9 cellular contexts compared by ENCODE assay signal in the genomic region with DNA sequence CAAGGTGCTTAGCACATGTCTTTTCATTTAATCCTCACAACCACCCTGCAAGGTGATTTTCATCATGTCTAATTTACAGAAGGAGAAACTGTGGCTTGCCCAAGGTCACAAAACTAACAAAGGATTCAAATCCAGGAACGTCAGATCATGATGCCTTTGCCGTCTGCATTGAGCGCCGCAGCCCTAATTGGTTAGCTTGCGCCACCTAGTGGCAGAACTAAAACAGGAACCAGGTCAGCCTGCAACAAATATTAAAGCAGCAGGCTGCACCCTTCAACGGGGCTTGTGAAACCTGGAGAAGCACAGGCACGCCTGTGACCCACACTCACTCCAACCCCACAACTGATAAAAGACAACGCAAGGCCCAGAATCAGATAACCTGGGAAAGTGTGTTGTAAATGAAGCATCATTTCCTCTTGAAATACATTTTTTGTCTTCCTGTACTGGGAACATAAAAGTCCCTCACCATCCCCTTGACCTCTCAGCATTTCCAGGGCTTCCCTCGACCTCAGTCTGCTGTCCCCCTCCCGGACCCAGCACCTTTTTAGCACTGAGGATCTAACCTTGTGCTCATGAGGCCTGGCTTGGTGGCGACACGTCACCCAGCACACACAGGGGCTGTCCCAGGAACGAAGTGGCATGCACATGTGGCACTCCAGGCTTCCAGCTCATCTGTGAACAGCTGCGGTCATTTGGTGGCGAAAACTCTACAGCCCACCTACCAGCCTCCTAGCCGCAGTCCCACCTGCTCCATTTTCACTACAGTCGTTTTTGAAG. TPM values are rescaled to one million over a fixed set of nuclear protein-coding genes. Genes with fewer than 3 reads are reported as not detected.
A peak's percentile ranks its signal among the peaks of the same experiment; 100 is the strongest.
DNase-seq lines count a peak whose midpoint lies in the region; ATAC-seq and TF ChIP-seq lines count a peak whose summit lies in the region.
"Had no signal": no experiment of that assay in that cellular context is flagged by ENCODE, and none has a peak within 500 bp of the region (broad histone marks: within the 10 kb centered on the region; RNA-seq: fewer than 3 reads in every experiment).

No MANE protein-coding gene starts in this region.

- ATAC-seq in GM21390 (IDR thresholded peaks at IDR 0.05; ENCODE audit: unreplicated experiment), result peak; percentile 83
- ATAC-seq in naive thymus-derived CD4-positive, alpha-beta T cell, result peak; percentile 93

- H3K27me3 Mint-ChIP-seq in naive thymus-derived CD4-positive, alpha-beta T cell, result no peaks in the 10 kb centered on the region

- DNase-seq in DMS 273 treated with DMSO at 0.1 percent for 48 hours (lab: John Stamatoyannopoulos, UW), result peak; percentile 35
- DNase-seq in HT1080 (ENCODE audit: low read depth), result peak; percentile 70
- DNase-seq in NT2/D1 (ENCODE audit: low read depth, low spot score), result peak; percentile 70
- peak; percentile 46 for DNase-seq in activated CD8-positive, alpha-beta memory T cell treated with anti-CD3 and anti-CD28 coated beads, Interleukin-2, amount 50 U/mL, for 24 hours (ENCODE audit: extremely low read depth)
- DNase-seq in epithelial cell of proximal tubule (ENCODE audit: low read depth), result no peak
- peak; percentile 55 to 80 (median 72) for DNase-seq in naive thymus-derived CD4-positive, alpha-beta T cell
- DNase-seq in stimulated activated CD8-positive, alpha-beta memory T cell treated with anti-CD3 and anti-CD28 coated beads, Interleukin-7, amount 100 ng/mL, for 4 hours (ENCODE audit: low read depth in 2 of 2), result peak; percentile 50 to 55

- H3K27ac ChIP-seq in naive thymus-derived CD4-positive, alpha-beta T cell (ENCODE audit: low read depth, low read length), result no peak overlapping the region
- H3K27ac ChIP-seq: epithelial cell of prostate had no signal

- peak; percentile 93 for TF ChIP-seq CTCF in epithelial cell of proximal tubule (conservative IDR thresholded peaks at IDR 0.05; ENCODE audit: low read depth, low read length)

- H3K4me3 ChIP-seq in NT2/D1 (ENCODE audit: insufficient read length, low read depth) (no peak overlapping the region), epithelial cell of proximal tubule (ENCODE audit: low read depth, low read length) (no peak overlapping the region)
- no peak overlapping the region for H3K4me3 ChIP-seq in naive thymus-derived CD4-positive, alpha-beta T cell (ENCODE audit: low read length)

- peaks cover 5% of the 10 kb centered on the region for H3K4me1 ChIP-seq in NT2/D1 (ENCODE audit: insufficient read depth, insufficient read length)
- no peaks in the 10 kb centered on the region for H3K4me1 ChIP-seq in naive thymus-derived CD4-positive, alpha-beta T cell (ENCODE audit: control insufficient read depth in 2 of 2, insufficient read depth in 2 of 2, low read length in 2 of 2)

- no peak overlapping the region for H3K9ac ChIP-seq in NT2/D1 (ENCODE audit: insufficient read length, low read depth)

- no peaks in the 10 kb centered on the region for H3K36me3 Mint-ChIP-seq in naive thymus-derived CD4-positive, alpha-beta T cell

- H3K27me3 ChIP-seq in NT2/D1 (ENCODE audit: insufficient read depth, insufficient read length), result no peaks in the 10 kb centered on the region
- no peaks in the 10 kb centered on the region for H3K27me3 ChIP-seq in naive thymus-derived CD4-positive, alpha-beta T cell (ENCODE audit: control insufficient read depth in 2 of 2, insufficient read depth in 2 of 2, low read length in 2 of 2)

- CTCF ChIA-PET in naive thymus-derived CD4-positive, alpha-beta T cell (lab: Charles Lee), result interaction anchor here (0.6 to 1.5 kb wide), 4 partner anchors 431 to 1045 kb away, joined by 3 to 5 read pairs (median 3); no protein-coding TSS in a partner anchor

- intact Hi-C loops in naive thymus-derived CD4-positive, alpha-beta T cell (cut with micrococcal nuclease), result loop anchor here (1.0 to 5.0 kb wide), 9 partner anchors 69 to 1140 kb away; no protein-coding TSS in a partner anchor

- H3K9me3 Mint-ChIP-seq in naive thymus-derived CD4-positive, alpha-beta T cell, result no peaks in the 10 kb centered on the region

- POLR2A ChIA-PET in naive thymus-derived CD4-positive, alpha-beta T cell (lab: Charles Lee), result no interaction called here

- peak overlapping the region in 3 of 10 donors; percentile 4 to 37 (median 21) for H3K4me3 Mint-ChIP-seq in naive thymus-derived CD4-positive, alpha-beta T cell

- peaks cover 0 to 32% (median 8%) of the 10 kb centered on the region in 7 donors for H3K4me1 Mint-ChIP-seq in naive thymus-derived CD4-positive, alpha-beta T cell

- no peaks in the 10 kb centered on the region for H3K9me3 ChIP-seq in NT2/D1 (ENCODE audit: insufficient read depth, low read length)
- no peaks in the 10 kb centered on the region for H3K9me3 ChIP-seq in naive thymus-derived CD4-positive, alpha-beta T cell (ENCODE audit: control insufficient read depth in 2 of 3, low read length in 3 of 3)

- H3K27ac Mint-ChIP-seq in naive thymus-derived CD4-positive, alpha-beta T cell, result peak overlapping the region in 2 of 9 donors; percentile 7 to 41

- H3K36me3 ChIP-seq in NT2/D1 (ENCODE audit: insufficient read depth, insufficient read length, low read length), result no peaks in the 10 kb centered on the region
- no peaks in the 10 kb centered on the region for H3K36me3 ChIP-seq in naive thymus-derived CD4-positive, alpha-beta T cell (ENCODE audit: control insufficient read depth in 2 of 3, insufficient read depth in 3 of 3, low read length in 3 of 3)

RNA-seq across cellular contexts. Expression of a gene that starts 17.3 kb away (rescaled TPM):
- 15.7 and 19.6 TPM in 2 replicates for total RNA-seq in HT1080 (2014; rRNA removed; shearing (Covaris generic))
- 27.2 and 29.3 TPM in 2 replicates for polyA plus RNA-seq in HT1080 (2015; cell fraction: cytosol; rRNA removed)
- 7.7 and 8.5 TPM in 2 replicates for polyA plus RNA-seq in HT1080 (2015; cell fraction: nucleus; rRNA removed)
- total RNA-seq in epithelial cell of proximal tubule, result 12.6 and 19.0 TPM in 2 replicates
- 10 to 100 TPM; 12.4 to 23.6 (median 15.7) TPM for total RNA-seq in naive thymus-derived CD4-positive, alpha-beta T cell
- 10 to 100 TPM; 11.6 to 17.5 TPM for polyA plus RNA-seq in naive thymus-derived CD4-positive, alpha-beta T cell

RNA-seq across cellular contexts. Expression of a gene that starts 17.5 kb away (rescaled TPM):
- 26.4 and 33.1 TPM in 2 replicates for total RNA-seq in HT1080 (2014; rRNA removed; shearing (Covaris generic))
- polyA plus RNA-seq in HT1080 (2015; cell fraction: cytosol; rRNA removed), result 14.6 and 16.4 TPM in 2 replicates
- polyA plus RNA-seq in HT1080 (2015; cell fraction: nucleus; rRNA removed), result 13.6 and 16.6 TPM in 2 replicates
- 6.1 and 14.2 TPM in 2 replicates for total RNA-seq in epithelial cell of proximal tubule
- total RNA-seq in naive thymus-derived CD4-positive, alpha-beta T cell, result 100 to 1,000 TPM in 4 of 5 experiments, 10 to 100 TPM in 1; 80.3 to 171 (median 152) TPM
- 100 to 1,000 TPM; 132 to 134 TPM for polyA plus RNA-seq in naive thymus-derived CD4-positive, alpha-beta T cell
